In genomic region chr3:126373682-126374601, GRCh38 we compare ENCODE assay signal across 15 cellular contexts. TPM values are rescaled to one million over a fixed set of nuclear protein-coding genes. Genes with fewer than 3 reads are reported as not detected.
DNase-seq lines count a peak whose midpoint lies in the region; ATAC-seq and TF ChIP-seq lines count a peak whose summit lies in the region.
"Had no signal": no experiment of that assay in that cellular context is flagged by ENCODE, and none has a peak within 500 bp of the region (broad histone marks: within the 10 kb centered on the region; RNA-seq: fewer than 3 reads in every experiment).

No MANE protein-coding gene starts in this region.

- no peak for TF ChIP-seq EP300 in upper lobe of left lung (IDR thresholded peaks at IDR 0.05)

- H4K20me1 ChIP-seq in fibroblast of lung (ENCODE audit: control insufficient read depth, extremely low read depth, insufficient read depth, low read length): no peaks in the 10 kb centered on the region

- H3K4me3 Mint-ChIP-seq in activated CD8-positive, alpha-beta memory T cell treated with anti-CD3 and anti-CD28 coated beads, Interleukin-2, amount 10 ng/mL, durations not matched to agents 7 days and 5 days: no peak overlapping the region

- no peaks in the 10 kb centered on the region for H3K36me3 Mint-ChIP-seq in activated CD8-positive, alpha-beta memory T cell treated with anti-CD3 and anti-CD28 coated beads, Interleukin-2, amount 10 ng/mL, durations not matched to agents 7 days and 5 days
- H3K36me3 Mint-ChIP-seq: activated naive CD4-positive, alpha-beta T cell treated with anti-CD3 and anti-CD28 coated beads, Interleukin-2, amount 50 U/mL, for 72 hours had no signal

- peaks cover 3% of the 10 kb centered on the region for H3K27me3 Mint-ChIP-seq in activated CD8-positive, alpha-beta memory T cell treated with anti-CD3 and anti-CD28 coated beads, Interleukin-2, amount 10 ng/mL, durations not matched to agents 7 days and 5 days

- H3K36me3 ChIP-seq in fibroblast of lung (ENCODE audit: control insufficient read depth, insufficient read depth, low read length): no peaks in the 10 kb centered on the region
- no peaks in the 10 kb centered on the region for H3K36me3 ChIP-seq in lower lobe of right lung
- no peaks in the 10 kb centered on the region for H3K36me3 ChIP-seq in upper lobe of left lung

- 64 to 81% methylated on average over 20 to 21 of the region's 21 CpGs for WGBS in upper lobe of left lung, 2 donors

- H3K27me3 ChIP-seq in fibroblast of lung (ENCODE audit: control insufficient read depth, insufficient read depth, low read length): no peaks in the 10 kb centered on the region
- H3K27me3 ChIP-seq in lower lobe of right lung (ENCODE audit: low read depth): no peaks in the 10 kb centered on the region
- H3K27me3 ChIP-seq in upper lobe of left lung: no peaks in the 10 kb centered on the region
- H3K27me3 ChIP-seq: hepatocyte had no signal

- no peak overlapping the region for H3K9ac ChIP-seq in fibroblast of lung (ENCODE audit: insufficient read depth, low read length)

- no peak for TF ChIP-seq POLR2A in upper lobe of left lung (IDR thresholded peaks at IDR 0.05)

- no peaks in the 10 kb centered on the region for H3K9me3 Mint-ChIP-seq in activated CD8-positive, alpha-beta memory T cell treated with anti-CD3 and anti-CD28 coated beads, Interleukin-2, amount 10 ng/mL, durations not matched to agents 7 days and 5 days (ENCODE audit: low read depth)
- H3K9me3 Mint-ChIP-seq: activated naive CD4-positive, alpha-beta T cell treated with anti-CD3 and anti-CD28 coated beads, Interleukin-2, amount 50 U/mL, for 72 hours had no signal

- H3K4me3 ChIP-seq in fibroblast of lung (replicated peaks in 1 of 4; ENCODE audit: control extremely low read depth in 1 of 4, insufficient read depth in 1 of 4, low read depth in 3 of 4, low read length in 4 of 4) (no peak overlapping the region), lower lobe of right lung (no peak overlapping the region), upper lobe of left lung (no peak overlapping the region)
- H3K4me3 ChIP-seq: hepatocyte had no signal

- peak; percentile 6 for DNase-seq in activated CD8-positive, alpha-beta memory T cell treated with anti-CD3 and anti-CD28 coated beads, Interleukin-2, amount 50 U/mL, for 4 hours
- DNase-seq in activated CD8-positive, alpha-beta memory T cell treated with anti-CD3 and anti-CD28 coated beads, Interleukin-2, amount 10 ng/mL, durations not matched to agents 7 days and 5 days: no peak
- DNase-seq in fibroblast of lung (ENCODE audit: low read depth in 2 of 2) (peak; percentile 60 to 65), lower lobe of right lung (no peak), upper lobe of left lung (peak in 1 of 2 donors; percentile 66), dermis blood vessel endothelial cell (no peak), GF-D8 (lab: John Stamatoyannopoulos, UW) (no peak)
- DNase-seq: 8988T, NCI-H1092 treated with DMSO at 0.1 percent for 48 hours, NCI-H446, T1000 had no signal

- no peak overlapping the region for H3K27ac Mint-ChIP-seq in activated CD8-positive, alpha-beta memory T cell treated with anti-CD3 and anti-CD28 coated beads, Interleukin-2, amount 10 ng/mL, durations not matched to agents 7 days and 5 days
- H3K27ac Mint-ChIP-seq: activated naive CD4-positive, alpha-beta T cell treated with anti-CD3 and anti-CD28 coated beads, Interleukin-2, amount 50 U/mL, for 72 hours had no signal

- no peaks in the 10 kb centered on the region for H3K4me1 ChIP-seq in fibroblast of lung (ENCODE audit: control insufficient read depth, extremely low read depth, insufficient read depth, low read length)
- H3K4me1 ChIP-seq in lower lobe of right lung: peaks cover 17% of the 10 kb centered on the region
- H3K4me1 ChIP-seq in upper lobe of left lung: peaks cover 2 to 14% (median 9%) of the 10 kb centered on the region in 4 donors

- no peaks in the 10 kb centered on the region for H3K79me2 ChIP-seq in fibroblast of lung (ENCODE audit: control insufficient read depth, insufficient read depth, low read length)
- H3K79me2 ChIP-seq: hepatocyte had no signal

- H3K4me2 ChIP-seq in fibroblast of lung (ENCODE audit: extremely low read depth, insufficient read depth, low read length): no peak overlapping the region
- H3K4me2 ChIP-seq: hepatocyte had no signal

- no peak overlapping the region for H3K27ac ChIP-seq in fibroblast of lung (ENCODE audit: insufficient read depth, low read length)
- H3K27ac ChIP-seq in lower lobe of right lung: peak overlapping the region; percentile 64
- peak overlapping the region in 3 of 4 donors; percentile 10 to 70 (median 48) for H3K27ac ChIP-seq in upper lobe of left lung
- H3K27ac ChIP-seq: hepatocyte had no signal

- no peaks in the 10 kb centered on the region for H3K4me1 Mint-ChIP-seq in activated CD8-positive, alpha-beta memory T cell treated with anti-CD3 and anti-CD28 coated beads, Interleukin-2, amount 10 ng/mL, durations not matched to agents 7 days and 5 days

- no peak for ATAC-seq in activated CD8-positive, alpha-beta memory T cell treated with anti-CD3 and anti-CD28 coated beads, Interleukin-2, amount 10 ng/mL, durations not matched to agents 7 days and 5 days
- ATAC-seq in lower lobe of right lung (peak; percentile 67 to 78), upper lobe of left lung (ENCODE audit: low FRiP score in 2 of 2) (peak in 1 of 2 donors; percentile 20), GM19395 (IDR thresholded peaks at IDR 0.05; ENCODE audit: unreplicated experiment) (no peak)
- ATAC-seq: activated naive CD4-positive, alpha-beta T cell treated with anti-CD3 and anti-CD28 coated beads, Interleukin-2, amount 50 U/mL, for 72 hours had no signal

- CTCF ChIA-PET in activated CD8-positive, alpha-beta memory T cell treated with anti-CD3 and anti-CD28 coated beads, Interleukin-2, amount 10 ng/mL, durations not matched to agents 7 days and 5 days (lab: Charles Lee): no interaction called here

- TF ChIP-seq CTCF in fibroblast of lung (conservative IDR thresholded peaks at IDR 0.05 in 1 of 2, IDR thresholded peaks at IDR 0.05 in 1 of 2; ENCODE audit: low read depth in 1 of 2, low read length in 2 of 2) (no peak), lower lobe of right lung (IDR thresholded peaks at IDR 0.05) (no peak), upper lobe of left lung (IDR thresholded peaks at IDR 0.05) (no peak)

- H2AFZ ChIP-seq in fibroblast of lung (ENCODE audit: low read length): no peak overlapping the region
- H2AFZ ChIP-seq: hepatocyte had no signal

- H3K9me3 ChIP-seq in fibroblast of lung (ENCODE audit: control insufficient read depth, insufficient read depth, low read depth, low read length): no peaks in the 10 kb centered on the region
- H3K9me3 ChIP-seq in lower lobe of right lung: no peaks in the 10 kb centered on the region
- H3K9me3 ChIP-seq in upper lobe of left lung: no peaks in the 10 kb centered on the region

- intact Hi-C loops in lower lobe of right lung (cut with DNase I): no loop called here

RNA-seq across cellular contexts. Expression of gene KLF15, which starts 16.7 kb away (rescaled TPM):
- not detected for total RNA-seq in activated CD8-positive, alpha-beta memory T cell treated with anti-CD3 and anti-CD28 coated beads, Interleukin-2, amount 10 ng/mL, durations not matched to agents 7 days and 5 days
- total RNA-seq in fibroblast of lung (4.1 and 6.4 TPM in 2 replicates), lower lobe of right lung (40.1 TPM), upper lobe of left lung (10 to 100 TPM; 21.6 to 52.4 (median 38.3) TPM), dermis blood vessel endothelial cell (4.0 and 5.6 TPM in 2 replicates)
- 0.15 and 1.0 TPM in 2 replicates for polyA plus RNA-seq in fibroblast of lung
- polyA plus RNA-seq in fibroblast of lung (2012): 0.22 and 1.2 TPM in 2 replicates
- 0.37 TPM in 1 of 2 replicates, not detected in the other for polyA minus RNA-seq in fibroblast of lung (ENCODE audit: low replicate concordance)

RNA-seq across cellular contexts. Expression of gene CFAP100, which starts 20.8 kb away (rescaled TPM):
- not detected for total RNA-seq in activated CD8-positive, alpha-beta memory T cell treated with anti-CD3 and anti-CD28 coated beads, Interleukin-2, amount 10 ng/mL, durations not matched to agents 7 days and 5 days
- total RNA-seq in fibroblast of lung (not detected in 2 replicates), lower lobe of right lung (21.5 TPM), upper lobe of left lung (10 to 100 TPM in 4 of 6 donors, 1 to 10 TPM in 1, under 1 TPM in 1; 0.09 to 57.9 (median 21.6) TPM), dermis blood vessel endothelial cell (not detected in 2 replicates)
- polyA plus RNA-seq in fibroblast of lung: not detected in 2 replicates
- polyA plus RNA-seq in fibroblast of lung (2012): not detected in 2 replicates
- not detected in 2 replicates for polyA minus RNA-seq in fibroblast of lung (ENCODE audit: low replicate concordance)
- total RNA-seq: activated naive CD4-positive, alpha-beta T cell treated with anti-CD3 and anti-CD28 coated beads, Interleukin-2, amount 50 U/mL, for 72 hours; hepatocyte; renal cortical epithelial cell had no signal
- polyA plus RNA-seq: hepatocyte had no signal

Comparison
In these comparisons a context has a peak if more than half of its experiments do, and no peak if none do; other contexts are left out.
1. DNase-seq: peak in activated CD8-positive, alpha-beta memory T cell treated with anti-CD3 and anti-CD28 coated beads, Interleukin-2, amount 50 U/mL, for 4 hours (single experiment) and fibroblast of lung (2 of 2); none in activated CD8-positive, alpha-beta memory T cell treated with anti-CD3 and anti-CD28 coated beads, Interleukin-2, amount 10 ng/mL, durations not matched to agents 7 days and 5 days (single experiment), lower lobe of right lung (single experiment), dermis blood vessel endothelial cell (single experiment) and GF-D8 (single experiment).
2. ATAC-seq: peak in lower lobe of right lung (2 of 2); none in activated CD8-positive, alpha-beta memory T cell treated with anti-CD3 and anti-CD28 coated beads, Interleukin-2, amount 10 ng/mL, durations not matched to agents 7 days and 5 days (single experiment) and GM19395 (single experiment).